In the genomic region with DNA sequence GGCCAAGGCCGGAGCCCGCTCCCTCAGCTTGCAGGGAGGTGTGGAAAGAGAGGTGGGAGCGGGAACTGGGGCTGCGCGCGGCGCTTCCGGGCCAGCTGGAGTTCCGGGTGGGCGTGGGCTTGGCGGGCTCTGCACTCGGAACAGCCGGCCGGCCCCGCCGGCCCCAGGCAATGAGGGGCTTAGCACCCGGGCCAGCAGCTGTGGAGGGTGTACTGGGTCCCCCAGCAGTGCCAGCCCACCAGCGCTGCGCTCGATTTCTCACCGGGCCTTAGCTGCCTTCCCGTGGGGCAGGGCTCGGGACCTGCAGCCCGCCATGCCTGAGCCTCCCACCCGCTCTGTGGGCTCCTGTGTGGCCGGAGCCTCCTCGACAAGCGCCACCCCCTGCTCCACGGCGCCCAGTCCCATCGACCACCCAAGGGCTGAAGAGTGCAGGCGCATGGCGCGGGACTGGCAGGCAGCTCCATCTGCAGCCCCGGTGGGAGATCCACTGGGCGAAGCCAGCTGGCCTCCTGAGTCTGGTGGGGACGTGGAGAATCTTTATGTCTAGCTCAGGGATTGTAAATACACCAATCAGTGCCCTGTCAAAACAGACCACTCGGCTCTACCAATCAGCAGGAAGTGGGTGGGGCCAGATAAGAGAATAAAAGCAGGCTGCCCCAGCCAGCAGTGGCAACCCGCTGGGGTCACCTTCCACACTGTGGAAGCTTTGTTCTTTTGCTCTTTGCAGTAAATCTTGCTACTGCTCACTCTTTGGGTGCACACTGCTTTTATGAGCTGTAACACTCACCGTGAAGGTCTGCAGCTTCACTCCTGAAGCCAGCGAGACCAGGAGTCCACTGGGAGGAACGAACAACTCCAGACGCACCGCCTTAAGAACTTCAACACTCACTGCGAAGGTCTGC, we compare ENCODE assay signal across 8 cellular contexts. TPM values are rescaled to one million over a fixed set of nuclear protein-coding genes. Genes with fewer than 3 reads are reported as not detected.
DNase-seq lines count a peak whose midpoint lies in the region; ATAC-seq, FAIRE-seq and TF ChIP-seq lines count a peak whose summit lies in the region.
"Not testable (repeated sequence)": the region's sequence is repeated elsewhere in the genome, so short reads cannot be mapped to it uniquely, and the experiment has no call there.
"Had no signal": no experiment of that assay in that cellular context is flagged by ENCODE, and none has a peak within 500 bp of the region (broad histone marks: within the 10 kb centered on the region; RNA-seq: fewer than 3 reads in every experiment).

No MANE protein-coding gene starts in this region.

- not testable (repeated sequence) for BruUV-seq in K562 (replicated peaks; lab: Mats Ljungman, UMichigan)

- not testable (repeated sequence) for H3K27me3 ChIP-seq in K562 (ENCODE audit: control insufficient read depth in 2 of 2, insufficient read depth in 2 of 2, low read length in 2 of 2)

- TF ChIP-seq EP300 in K562 (IDR thresholded peaks at IDR 0.05; ENCODE audit: low read length): not testable (repeated sequence)

- not testable (repeated sequence) for H3K36me3 ChIP-seq in K562 (ENCODE audit: control insufficient read depth, insufficient read depth, low read length); kidney (ENCODE audit: control insufficient read depth in 1 of 2, insufficient read depth in 2 of 2, low read length in 2 of 2)

- H3K4me3 ChIP-seq in K562; kidney (ENCODE audit: low read length in 2 of 2): not testable (repeated sequence)

- not testable (repeated sequence) for H2AFZ ChIP-seq in K562 (ENCODE audit: low read depth, low read length)

- not testable (repeated sequence) for H4K20me1 ChIP-seq in K562 (replicated peaks; ENCODE audit: control insufficient read depth, insufficient read depth, low read length)

- intact Hi-C loops in K562 (cut with micrococcal nuclease); kidney (cut with DNase I): not testable (repeated sequence)

- WGBS in K562 (ENCODE audit: insufficient coverage, low coverage, missing lambda C conversion rate): 5% methylated on average over 18 of the region's 45 CpGs

- CTCF ChIA-PET in K562 (lab: Yijun Ruan, JAX; ENCODE audit: low intra/inter-chr PET ratio): not testable (repeated sequence)

- DNase-seq in RPMI7951 (ENCODE audit: low read depth): peak; percentile 28
- peak in 1 of 4 experiments; percentile 14 for DNase-seq in K562 (ENCODE audit: extremely low read depth in 1 of 4, low spot score in 3 of 4)
- peak; percentile 59 for DNase-seq in kidney

- not testable (repeated sequence) for H3K9ac ChIP-seq in K562 (ENCODE audit: insufficient read depth in 1 of 2, low read depth in 2 of 2, low read length in 2 of 2); kidney (ENCODE audit: low read length in 2 of 2)

- POLR2A ChIA-PET in K562 (lab: Yijun Ruan, JAX): not testable (repeated sequence)

- not testable (repeated sequence) for ATAC-seq in K562

- TF ChIP-seq RAD21 in K562 (CRISPR knock-in tag; conservative IDR thresholded peaks at IDR 0.05 in 1 of 2, IDR thresholded peaks at IDR 0.05 in 1 of 2): not testable (repeated sequence)

- TF ChIP-seq POLR2A in K562 (conservative IDR thresholded peaks at IDR 0.05): peak; percentile 65

- not testable (repeated sequence) for H3K4me1 ChIP-seq in K562 (replicated peaks in 1 of 2; ENCODE audit: control insufficient read depth in 2 of 2, insufficient read depth in 2 of 2, low read length in 2 of 2); kidney (ENCODE audit: control insufficient read depth in 1 of 2, insufficient read depth in 1 of 2, low read depth in 1 of 2, low read length in 2 of 2)

- not testable (repeated sequence) for H3K79me2 ChIP-seq in K562 (ENCODE audit: control insufficient read depth, insufficient read depth, low read length)

- in situ Hi-C loops in K562 (cut with MboI): not testable (repeated sequence)

- H3K9me1 ChIP-seq in K562 (ENCODE audit: control insufficient read depth, insufficient read depth, low read length): not testable (repeated sequence)

- peak overlapping the region; percentile 48 for H3K27ac ChIP-seq in VCaP
- H3K27ac ChIP-seq in K562 (ENCODE audit: extremely low read depth, low read depth, low read length); kidney (ENCODE audit: low read depth in 2 of 2, low read length in 2 of 2): not testable (repeated sequence)

- H3K9me3 ChIP-seq in K562 (replicated peaks; ENCODE audit: control insufficient read depth, insufficient read depth, low read depth, low read length); kidney (ENCODE audit: control insufficient read depth in 1 of 2, low read length in 2 of 2): not testable (repeated sequence)

- H3K4me2 ChIP-seq in K562 (ENCODE audit: insufficient read depth, low read length): not testable (repeated sequence)

- FAIRE-seq in K562 (lab: Jason Lieb, UNC); kidney (lab: Jason Lieb, UNC): not testable (repeated sequence)

- TF ChIP-seq CTCF in VCaP (conservative IDR thresholded peaks at IDR 0.05); K562 (IDR thresholded peaks at IDR 0.05 in 2 of 3, conservative IDR thresholded peaks at IDR 0.05 in 1 of 3; ENCODE audit: insufficient read depth in 2 of 3, low read depth in 1 of 3, low read length in 3 of 3); kidney (IDR thresholded peaks at IDR 0.05; ENCODE audit: borderline replicate concordance, extremely low read depth, insufficient read depth): not testable (repeated sequence)

TF ChIP-seq in K562, 482 proteins besides CTCF, POLR2A, EP300 and RAD21:
- peak; percentile 42; the same call in 1 of the 2 replicates for TF ChIP-seq RBFOX2 (IDR thresholded peaks at IDR 0.05; ENCODE audit: low read depth, low read length)
- peak; percentile 54 for TF ChIP-seq POLR2G (IDR thresholded peaks at IDR 0.05; ENCODE audit: low read depth, low read length)
- 0 out of 2 replicates have a peak, but pooled peaks have one; percentile 24 for TF ChIP-seq ELF1 (tag; IDR thresholded peaks at IDR 0.05)

RNA-seq across cellular contexts. Expression of a gene that starts 34.9 kb away (rescaled TPM):
- 16.7 and 22.3 TPM in 2 replicates for total RNA-seq in RPMI7951 (2014; rRNA removed; shearing (Covaris generic))
- 0.51 TPM in 1 of 2 replicates, not detected in the other for total RNA-seq in K562 (2011; cell fraction: chromatin; rRNA removed; ENCODE audit: low replicate concordance)
- 0.26 TPM in 1 of 2 replicates, not detected in the other for total RNA-seq in K562 (2011; cell fraction: nucleolus; rRNA removed)
- total RNA-seq in K562 (2011; cell fraction: nucleoplasm; rRNA removed): 0.29 and 0.31 TPM in 2 replicates
- total RNA-seq in K562 (2014; rRNA removed) (0.50 and 0.82 TPM in 2 replicates), K562 (2014; rRNA removed; fragmentation: Illumina TruSeq; extraction: Trizol) (0.73 and 0.84 TPM in 2 replicates), K562 (2015; rRNA removed; fragmentation: Illumina TruSeq; extraction: Trizol) (1.1 and 1.3 TPM in 2 replicates), K562 (2021) (1.1 and 1.4 TPM in 2 replicates), kidney (1.1 TPM)
- polyA plus RNA-seq in K562 (2011; rRNA removed) (0.08 and 0.32 TPM in 2 replicates), K562 (2014; fragmentation: Illumina TruSeq; extraction: Trizol) (1.1 and 1.4 TPM in 2 replicates), K562 (2014; fragmentation: Nextera tagmentation; extraction: Ambion mirVana) (under 1 TPM; 0.37 to 0.42 TPM), K562 (2014; rRNA removed) (0.48 and 0.84 TPM in 2 replicates), kidney (ENCODE audit: insufficient read depth, low read depth, low replicate concordance) (0.13 TPM)
- polyA plus RNA-seq in K562 (2011; cell fraction: cytosol; rRNA removed): 0.07 and 0.64 TPM in 2 replicates
- polyA plus RNA-seq in K562 (2011; cell fraction: nucleus; rRNA removed): 0.08 and 0.46 TPM in 2 replicates
- 0.89 and 1.3 TPM in 2 replicates for polyA plus RNA-seq in K562 (2012)
- polyA minus RNA-seq in K562 (2011; rRNA and poly(A)+ RNA removed): 0.15 and 0.28 TPM in 2 replicates
- polyA minus RNA-seq in K562 (2011; cell fraction: cytosol; rRNA and poly(A)+ RNA removed): not detected in 2 replicates
- polyA minus RNA-seq in K562 (2011; cell fraction: nucleus; rRNA and poly(A)+ RNA removed): 0.11 and 0.27 TPM in 2 replicates
- total RNA-seq: Calu3; CD8-positive, alpha-beta T cell had no signal
- polyA plus RNA-seq: AG04450, BJ had no signal
